8 cellular contexts compared by ENCODE assay signal in the genomic region with DNA sequence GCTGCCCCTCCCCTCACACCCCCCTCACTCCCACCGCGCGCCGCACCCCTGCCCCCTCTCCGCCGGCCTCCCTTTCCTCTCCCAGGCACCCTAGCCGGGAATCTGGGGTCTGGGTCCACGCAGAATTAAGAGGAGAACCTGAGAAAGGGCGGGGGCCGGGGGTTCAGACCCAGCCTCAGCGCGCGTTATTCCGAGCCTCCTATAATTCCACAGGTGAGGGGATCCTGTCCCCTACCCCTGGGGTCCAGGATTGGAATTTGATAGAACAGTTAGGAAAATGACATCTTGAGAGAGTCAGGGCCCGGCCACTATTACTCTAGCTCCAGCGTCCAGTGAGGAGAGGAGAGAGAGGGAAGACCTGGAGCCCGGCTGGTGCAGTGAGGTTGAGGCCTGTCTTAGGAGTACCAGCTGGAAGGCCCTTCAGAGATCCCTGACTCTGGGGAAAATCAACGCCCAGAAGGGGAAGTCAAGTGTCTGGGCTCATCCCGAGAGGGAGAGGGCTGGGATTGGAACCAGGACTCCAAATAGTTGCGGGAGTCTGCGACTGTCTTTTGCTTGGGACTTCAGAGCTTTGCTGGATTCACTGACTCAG. TPM values are rescaled to one million over a fixed set of nuclear protein-coding genes. Genes with fewer than 3 reads are reported as not detected.
DNase-seq lines count a peak whose midpoint lies in the region; ATAC-seq and TF ChIP-seq lines count a peak whose summit lies in the region.

No MANE protein-coding gene starts in this region.

- peaks cover 38% of the 10 kb centered on the region for H3K27me3 Mint-ChIP-seq in HFFc6 (ENCODE audit: insufficient read depth)
- H3K27me3 Mint-ChIP-seq in activated CD4-positive, alpha-beta memory T cell treated with anti-CD3 and anti-CD28 coated beads for 36 hours = no peaks in the 10 kb centered on the region

- no peaks in the 10 kb centered on the region for H3K36me3 Mint-ChIP-seq in HFFc6 (ENCODE audit: low read depth)
- peaks cover 9% of the 10 kb centered on the region for H3K36me3 Mint-ChIP-seq in activated CD4-positive, alpha-beta memory T cell treated with anti-CD3 and anti-CD28 coated beads for 36 hours

- H3K27ac ChIP-seq in heart right ventricle (peak overlapping the region; percentile 70 to 99 (median 94)), gastrocnemius medialis (peak overlapping the region; percentile 76 to 86 (median 83))

- H3K27me3 ChIP-seq in heart right ventricle (peaks cover 0 to 5% (median 0%) of the 10 kb centered on the region in 7 donors), gastrocnemius medialis (no peaks in the 10 kb centered on the region)

- in situ Hi-C loops in gastrocnemius medialis (cut with MboI; ENCODE audit: low sequenced_read_pairs in 4 of 4) = loop anchor here (5.0 to 10.0 kb wide), 3 partner anchors 130 to 200 kb away; a partner anchor contains a TSS

- intact Hi-C loops in activated CD4-positive, alpha-beta memory T cell treated with anti-CD3 and anti-CD28 coated beads for 36 hours (cut with micrococcal nuclease) = loop anchor here (1.0 to 5.0 kb wide), 7 partner anchors 38 to 225 kb away; a partner anchor contains a TSS
- intact Hi-C loops in heart right ventricle (cut with DNase I) = loop anchor here in 9 of 10 donors (1.0 to 10.0 kb wide), 10 partner anchors 25 to 210 kb away; a partner anchor contains a TSS
- intact Hi-C loops in gastrocnemius medialis (cut with DNase I; ENCODE audit: low total_unique reads) = loop anchor here (1.0 to 10.0 kb wide), 6 partner anchors 25 to 210 kb away; a partner anchor contains a TSS

- H3K4me1 ChIP-seq in heart right ventricle = peaks cover 4 to 55% (median 26%) of the 10 kb centered on the region in 9 donors
- H3K4me1 ChIP-seq in gastrocnemius medialis = peaks cover 0 to 5% of the 10 kb centered on the region in 2 donors

- H3K4me3 ChIP-seq in heart right ventricle = peak overlapping the region; percentile 44 to 95 (median 66)
- peak overlapping the region; percentile 62 to 85 (median 76) for H3K4me3 ChIP-seq in gastrocnemius medialis

- ATAC-seq in heart right ventricle (peak in 2 of 8 donors; percentile 5 to 16), gastrocnemius medialis (no peak), GM18520 (IDR thresholded peaks at IDR 0.05; ENCODE audit: unreplicated experiment) (no peak), HG03457 (IDR thresholded peaks at IDR 0.05; ENCODE audit: unreplicated experiment) (no peak)

- 30 to 40% methylated on average over 17 to 21 of the region's 21 CpGs for WGBS in heart right ventricle, 2 donors

- H3K27ac Mint-ChIP-seq in HFFc6 = peak overlapping the region; percentile 16; the same call in 1 of the 2 replicates
- peak overlapping the region; percentile 91 for H3K27ac Mint-ChIP-seq in activated CD4-positive, alpha-beta memory T cell treated with anti-CD3 and anti-CD28 coated beads for 36 hours

- TF ChIP-seq POLR2A in gastrocnemius medialis (IDR thresholded peaks at IDR 0.05) (no peak), erythroblast (IDR thresholded peaks at IDR 0.05; ENCODE audit: low read length) (no peak)

- 0 out of 2 replicates have a peak, but pooled peaks cover 5% of the 10 kb centered on the region for H3K4me1 Mint-ChIP-seq in HFFc6 (ENCODE audit: low read depth)
- peaks cover 72% of the 10 kb centered on the region for H3K4me1 Mint-ChIP-seq in activated CD4-positive, alpha-beta memory T cell treated with anti-CD3 and anti-CD28 coated beads for 36 hours (ENCODE audit: low read depth)

- TF ChIP-seq CTCF in HFFc6 (IDR thresholded peaks at IDR 0.05) (no peak), heart right ventricle (IDR thresholded peaks at IDR 0.05) (no peak), gastrocnemius medialis (IDR thresholded peaks at IDR 0.05 in 4 of 5, conservative IDR thresholded peaks at IDR 0.05 in 1 of 5) (no peak)

- H3K9me3 ChIP-seq in heart right ventricle = no peaks in the 10 kb centered on the region
- H3K9me3 ChIP-seq in gastrocnemius medialis = no peaks in the 10 kb centered on the region

- CTCF ChIA-PET in activated CD4-positive, alpha-beta memory T cell treated with anti-CD3 and anti-CD28 coated beads for 36 hours (lab: Charles Lee) = interaction anchor here (0.7 to 2.8 kb wide), 16 partner anchors 15 to 226 kb away, joined by 3 to 20 read pairs (median 5); a partner anchor contains a TSS

- POLR2A ChIA-PET in activated CD4-positive, alpha-beta memory T cell treated with anti-CD3 and anti-CD28 coated beads for 36 hours (lab: Charles Lee) = interaction anchor here (0.7 to 4.5 kb wide), 15 partner anchors 9 to 225 kb away, joined by 3 to 42 read pairs (median 4); a partner anchor contains a TSS

- H3K4me3 Mint-ChIP-seq in HFFc6 = peak overlapping the region; percentile 65
- H3K4me3 Mint-ChIP-seq in activated CD4-positive, alpha-beta memory T cell treated with anti-CD3 and anti-CD28 coated beads for 36 hours = peak overlapping the region; percentile 43

- H3K36me3 ChIP-seq in heart right ventricle (no peaks in the 10 kb centered on the region), gastrocnemius medialis (no peaks in the 10 kb centered on the region)

- no peaks in the 10 kb centered on the region for H3K9me3 Mint-ChIP-seq in HFFc6
- no peaks in the 10 kb centered on the region for H3K9me3 Mint-ChIP-seq in activated CD4-positive, alpha-beta memory T cell treated with anti-CD3 and anti-CD28 coated beads for 36 hours

- no peak for DNase-seq in HFFc6
- DNase-seq in activated CD4-positive, alpha-beta memory T cell treated with anti-CD3 and anti-CD28 coated beads for 36 hours = no peak
- DNase-seq in heart right ventricle = no peak
- no peak for DNase-seq in gastrocnemius medialis
- DNase-seq in T1000 (lab: John Stamatoyannopoulos, UW) = no peak
- no peak for DNase-seq in erythroblast (lab: John Stamatoyannopoulos, UW)

RNA-seq across cellular contexts. Expression of a gene that starts 17.3 kb away (rescaled TPM):
- not detected for total RNA-seq in HFFc6 (2021; fragmentation: NEBNext Ultra II Directional; extraction: Animal tissue kit (Norgen Biotek cat#: 25700))
- total RNA-seq in activated CD4-positive, alpha-beta memory T cell treated with anti-CD3 and anti-CD28 coated beads for 36 hours = 1 to 10 TPM in 1 of 2 experiments, under 1 TPM in 1; 0.34 to 1.2 TPM
- total RNA-seq in heart right ventricle = 1 to 10 TPM in 5 of 10 donors, under 1 TPM in 5; 0.44 to 4.7 (median 1.0) TPM
- 1 to 10 TPM; 1.1 to 2.9 TPM for polyA plus RNA-seq in heart right ventricle
- total RNA-seq in gastrocnemius medialis = under 1 TPM in 2 of 4 donors, not detected in 2; 0.41 to 0.70 TPM

RNA-seq across cellular contexts. Expression of a gene that starts 24.7 kb away (rescaled TPM):
- total RNA-seq in HFFc6 (2021; fragmentation: NEBNext Ultra II Directional; extraction: Animal tissue kit (Norgen Biotek cat#: 25700)) = 10 to 100 TPM; 56.9 to 70.3 (median 66.0) TPM
- 10 to 100 TPM; 41.0 to 43.8 TPM for total RNA-seq in activated CD4-positive, alpha-beta memory T cell treated with anti-CD3 and anti-CD28 coated beads for 36 hours
- total RNA-seq in heart right ventricle (10 to 100 TPM; 27.7 to 68.4 (median 39.1) TPM), gastrocnemius medialis (10 to 100 TPM; 42.8 to 81.9 (median 67.7) TPM)
- polyA plus RNA-seq in heart right ventricle = 100 to 1,000 TPM; 104 to 190 TPM

RNA-seq across cellular contexts. Expression of a gene that starts 55.2 kb away (rescaled TPM):
- 10 to 100 TPM; 51.9 to 67.2 (median 61.0) TPM for total RNA-seq in HFFc6 (2021; fragmentation: NEBNext Ultra II Directional; extraction: Animal tissue kit (Norgen Biotek cat#: 25700))
- total RNA-seq in activated CD4-positive, alpha-beta memory T cell treated with anti-CD3 and anti-CD28 coated beads for 36 hours = 1 to 10 TPM; 5.9 to 6.3 TPM
- 10 to 100 TPM; 53.9 to 89.1 (median 68.1) TPM for total RNA-seq in heart right ventricle
- polyA plus RNA-seq in heart right ventricle = 10 to 100 TPM; 40.3 to 41.2 TPM
- 10 to 100 TPM in 3 of 4 donors, 1 to 10 TPM in 1; 6.0 to 26.4 (median 15.3) TPM for total RNA-seq in gastrocnemius medialis
